7 cellular contexts compared by ENCODE assay signal in genomic region chr1:83306811-83307210, GRCh38.
DNase-seq lines count a peak whose midpoint lies in the region; ATAC-seq, FAIRE-seq and TF ChIP-seq lines count a peak whose summit lies in the region.
"Not testable (repeated sequence)": the region's sequence is repeated elsewhere in the genome, so short reads cannot be mapped to it uniquely, and the experiment has no call there.

No MANE protein-coding gene starts in this region.

- POLR2A ChIA-PET in HepG2 (lab: Yijun Ruan, JAX), result not testable (repeated sequence)

- dilution Hi-C loops in keratinocyte (cut with MboI; ENCODE audit: extremely low pct_ligation_motif_present, low sequenced_read_pairs), result not testable (repeated sequence)

- FAIRE-seq in GM12891 (lab: Jason Lieb, UNC), result peak; percentile 72
- FAIRE-seq in GM19239 (lab: Jason Lieb, UNC), result peak; percentile 14
- peak; percentile 27 for FAIRE-seq in H54 (lab: Jason Lieb, UNC)
- FAIRE-seq in keratinocyte (lab: Jason Lieb, UNC), result peak; percentile 63
- FAIRE-seq in HepG2 (lab: Jason Lieb, UNC), result not testable (repeated sequence)

- peak; percentile 58 for ATAC-seq in left lobe of liver
- peak; percentile 46; the same call in 1 of the 3 replicates for ATAC-seq in HepG2
- peak; percentile 44 to 73 (median 61) for ATAC-seq in right lobe of liver

- not testable (repeated sequence) for H3K4me3 ChIP-seq in keratinocyte (ENCODE audit: control insufficient read depth in 2 of 3, extremely low read depth in 1 of 3, insufficient read depth in 2 of 3, low read depth in 1 of 3, low read length in 3 of 3); HepG2 (replicated peaks in 1 of 3; ENCODE audit: insufficient read depth in 1 of 3, low read depth in 2 of 3, low read length in 3 of 3); right lobe of liver

- WGBS in HepG2 (ENCODE audit: low lambda C conversion rate), result 0% methylated on average over 2 of the region's 2 CpGs
- WGBS in right lobe of liver (ENCODE audit: insufficient coverage, low coverage, low lambda C conversion rate, missing lambda C conversion rate), result 37% methylated on average over 2 of the region's 2 CpGs

- H2AFZ ChIP-seq in keratinocyte (ENCODE audit: control insufficient read depth, low read length); HepG2 (ENCODE audit: low read length): not testable (repeated sequence)

- not testable (repeated sequence) for H3K36me3 ChIP-seq in keratinocyte (ENCODE audit: control insufficient read depth in 2 of 2, extremely low read depth in 1 of 2, insufficient read depth in 2 of 2, low read length in 2 of 2); HepG2 (replicated peaks in 1 of 2; ENCODE audit: control insufficient read depth in 1 of 2, insufficient read depth in 2 of 2, low read length in 2 of 2); right lobe of liver

- not testable (repeated sequence) for H3K4me1 ChIP-seq in keratinocyte (ENCODE audit: control insufficient read depth, extremely low read depth, insufficient read depth, low read length); HepG2 (ENCODE audit: insufficient read depth, low read length); right lobe of liver

- not testable (repeated sequence) for TF ChIP-seq EP300 in HepG2 (IDR thresholded peaks at IDR 0.05; ENCODE audit: low read depth in 2 of 2, low read length in 2 of 2); HepG2 (CRISPR knock-in tag; IDR thresholded peaks at IDR 0.05; ENCODE audit: borderline replicate concordance)

- DNase-seq in GM12891 (ENCODE audit: insufficient read length, low spot score); GM19239 (ENCODE audit: insufficient read length, low spot score); H54 (ENCODE audit: insufficient read length, low spot score); keratinocyte (ENCODE audit: low read depth, low spot score); left lobe of liver (ENCODE audit: low spot score); HepG2 (ENCODE audit: low spot score); right lobe of liver: not testable (repeated sequence)

- H3K4me2 ChIP-seq in keratinocyte (ENCODE audit: control insufficient read depth, extremely low read depth, insufficient read depth, low read depth, low read length); HepG2 (ENCODE audit: low read depth, low read length): not testable (repeated sequence)

- CTCF ChIA-PET in HepG2 (lab: Yijun Ruan, JAX; ENCODE audit: low intra/inter-chr PET ratio, low total read pairs), result not testable (repeated sequence)

- not testable (repeated sequence) for H3K27ac ChIP-seq in keratinocyte (ENCODE audit: control insufficient read depth, insufficient read depth, low read length); HepG2 (ENCODE audit: extremely low read length, insufficient read depth, low read length); right lobe of liver

- H3K9me1 ChIP-seq in keratinocyte (ENCODE audit: control insufficient read depth, extremely low read depth, insufficient read depth, low read length), result not testable (repeated sequence)

- TF ChIP-seq RAD21 in HepG2 (CRISPR knock-in tag; IDR thresholded peaks at IDR 0.05), result not testable (repeated sequence)

- in situ Hi-C loops in HepG2 (cut with HindIII; ENCODE audit: extremely low pct_ligation_motif_present, low pct_unique_long_range_greater_than_20kb), result not testable (repeated sequence)

- H4K20me1 ChIP-seq in keratinocyte (ENCODE audit: control insufficient read depth, extremely low read depth, insufficient read depth, low read length); HepG2 (ENCODE audit: insufficient read depth, low read length): not testable (repeated sequence)

- not testable (repeated sequence) for H3K79me2 ChIP-seq in keratinocyte (ENCODE audit: control insufficient read depth, insufficient read depth, low read length); HepG2 (ENCODE audit: insufficient read depth, low read length)

- TF ChIP-seq POLR2A in GM12891 (IDR thresholded peaks at IDR 0.05; ENCODE audit: low read depth, low read length); H54 (IDR thresholded peaks at IDR 0.05; ENCODE audit: low read depth, low read length); HepG2 (IDR thresholded peaks at IDR 0.05; ENCODE audit: insufficient read depth in 1 of 2, low read depth in 2 of 2, low read length in 2 of 2); right lobe of liver (IDR thresholded peaks at IDR 0.05): not testable (repeated sequence)

- TF ChIP-seq CTCF in keratinocyte (optimal IDR thresholded peaks at IDR 0.05 in 1 of 3, IDR thresholded peaks at IDR 0.05 in 1 of 3, conservative IDR thresholded peaks at IDR 0.05 in 1 of 3; ENCODE audit: extremely low read depth in 1 of 3, insufficient read depth in 2 of 3, low read length in 3 of 3); HepG2 (CRISPR knock-in tag; IDR thresholded peaks at IDR 0.05); right lobe of liver (IDR thresholded peaks at IDR 0.05): not testable (repeated sequence)

- not testable (repeated sequence) for H3K27me3 ChIP-seq in keratinocyte (ENCODE audit: control insufficient read depth, extremely low read depth, insufficient read depth, low read length); HepG2 (ENCODE audit: control insufficient read depth in 1 of 2, insufficient read depth in 2 of 2, low read length in 2 of 2); right lobe of liver

- intact Hi-C loops in HepG2 (cut with micrococcal nuclease; ENCODE audit: unreplicated experiment); right lobe of liver (cut with DNase I): not testable (repeated sequence)

- H3K9ac ChIP-seq in keratinocyte (ENCODE audit: control insufficient read depth, extremely low read depth, insufficient read depth, low read length); HepG2 (ENCODE audit: insufficient read depth, low read depth, low read length): not testable (repeated sequence)

- H3K9me3 ChIP-seq in keratinocyte (ENCODE audit: control insufficient read depth, low read depth, low read length); right lobe of liver: not testable (repeated sequence)
- H3K9me3 ChIP-seq in HepG2 (ENCODE audit: low read length), result peaks cover 20% of the 10 kb centered on the region

- not testable (repeated sequence) for BruUV-seq in HepG2 (replicated peaks; lab: Mats Ljungman, UMichigan)
